ENCODE assay signal across 19 cellular contexts in the genomic region with DNA sequence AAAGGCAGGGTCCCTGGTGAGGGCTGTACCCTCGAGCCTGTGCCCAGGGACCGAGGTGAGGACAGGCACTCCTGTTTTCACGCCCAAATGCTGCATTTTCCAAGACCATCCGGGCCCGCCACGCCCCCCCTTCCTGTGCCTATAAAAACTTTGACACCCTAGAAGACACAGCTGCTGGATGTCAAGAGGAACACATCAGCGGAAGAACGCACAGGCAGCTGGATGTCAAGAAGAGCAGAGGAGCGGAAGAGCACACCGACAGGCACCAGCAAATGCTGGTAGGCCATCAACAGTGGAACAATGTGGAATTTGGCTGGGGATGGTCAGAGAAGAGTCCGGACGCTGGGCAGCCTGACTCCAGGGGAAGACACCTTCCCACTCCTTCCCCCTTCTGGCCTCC. TPM values are rescaled to one million over a fixed set of nuclear protein-coding genes. Genes with fewer than 3 reads are reported as not detected.
A peak's percentile ranks its signal among the peaks of the same experiment; 100 is the strongest.
DNase-seq lines count a peak whose midpoint lies in the region; ATAC-seq and TF ChIP-seq lines count a peak whose summit lies in the region.
"Had no signal": no experiment of that assay in that cellular context is flagged by ENCODE, and none has a peak within 500 bp of the region (broad histone marks: within the 10 kb centered on the region; RNA-seq: fewer than 3 reads in every experiment).

No MANE protein-coding gene starts in this region.

- H3K27me3 ChIP-seq in OCI-LY1 (ENCODE audit: insufficient read depth, low read length) (no peaks in the 10 kb centered on the region), SU-DHL-6 (ENCODE audit: low read length) (no peaks in the 10 kb centered on the region), gastrocnemius medialis (no peaks in the 10 kb centered on the region)
- H3K27me3 ChIP-seq: BE2C; BLaER1 treated with 17β-estradiol and CSF1 and Interleukin-3, amounts not matched to agents 10 nM and 100 nM had no signal

- H3K4me1 ChIP-seq in OCI-LY1 (ENCODE audit: insufficient read depth, low read length, severe bottlenecking), result peaks cover 19% of the 10 kb centered on the region
- peaks cover 8 to 12% of the 10 kb centered on the region in 2 donors for H3K4me1 ChIP-seq in gastrocnemius medialis
- H3K4me1 ChIP-seq: A549, BE2C, Caco-2 had no signal

- H3K27ac ChIP-seq in OCI-LY1 (ENCODE audit: low read depth, low read length, poor library complexity, severe bottlenecking) (peak overlapping the region; percentile 39), SU-DHL-6 (ENCODE audit: low read depth, low read length) (peak overlapping the region; percentile 21; the same call in 1 of the 2 replicates), gastrocnemius medialis (peak overlapping the region; percentile 28 to 41 (median 33))
- H3K27ac ChIP-seq: A549; BLaER1 treated with 17β-estradiol and CSF1 and Interleukin-3, amounts not matched to agents 10 nM and 100 nM had no signal

- TF ChIP-seq CTCF in OCI-LY1 (IDR thresholded peaks at IDR 0.05; ENCODE audit: low read length) (no peak), SU-DHL-6 (IDR thresholded peaks at IDR 0.05; ENCODE audit: insufficient read depth, low read length, poor library complexity, severe bottlenecking) (no peak), neural crest cell (conservative IDR thresholded peaks at IDR 0.05) (no peak), gastrocnemius medialis (IDR thresholded peaks at IDR 0.05 in 4 of 5, conservative IDR thresholded peaks at IDR 0.05 in 1 of 5) (no peak)

- peaks cover 7% of the 10 kb centered on the region for H3K9me3 Mint-ChIP-seq in neural crest cell

- H3K36me3 ChIP-seq in OCI-LY1 (ENCODE audit: insufficient read depth, low read length) (no peaks in the 10 kb centered on the region; the same call in 1 of the 2 replicates), SU-DHL-6 (ENCODE audit: low read length) (no peaks in the 10 kb centered on the region; the same call in 1 of the 2 replicates), gastrocnemius medialis (peaks cover 0 to 13% of the 10 kb centered on the region in 2 donors)
- H3K36me3 ChIP-seq: BE2C had no signal

- no peak overlapping the region for H3K4me3 ChIP-seq in OCI-LY1 (ENCODE audit: low read depth, low read length, poor library complexity, severe bottlenecking)
- H3K4me3 ChIP-seq in SU-DHL-6 (ENCODE audit: insufficient read depth, low read length, poor library complexity, severe bottlenecking), result no peak overlapping the region
- no peak overlapping the region for H3K4me3 ChIP-seq in gastrocnemius medialis
- H3K4me3 ChIP-seq: A549; BLaER1 treated with 17β-estradiol and CSF1 and Interleukin-3, amounts not matched to agents 10 nM and 100 nM; GM23338 had no signal

- H3K36me3 Mint-ChIP-seq in neural crest cell (ENCODE audit: low read depth), result no peaks in the 10 kb centered on the region

- H2AFZ ChIP-seq in OCI-LY1 (ENCODE audit: low read length) (no peak overlapping the region), SU-DHL-6 (ENCODE audit: low read depth, low read length, severe bottlenecking) (no peak overlapping the region)
- H2AFZ ChIP-seq: GM23338 had no signal

- H4K20me1 ChIP-seq in OCI-LY1 (ENCODE audit: insufficient read depth, low read length) (no peaks in the 10 kb centered on the region), SU-DHL-6 (ENCODE audit: low read depth, low read length) (no peaks in the 10 kb centered on the region)
- H4K20me1 ChIP-seq: BLaER1 treated with 17β-estradiol and CSF1 and Interleukin-3, amounts not matched to agents 10 nM and 100 nM had no signal

- intact Hi-C loops in gastrocnemius medialis (cut with DNase I; ENCODE audit: low total_unique reads), result no loop called here

- ATAC-seq in gastrocnemius medialis (no peak), HG03432 (IDR thresholded peaks at IDR 0.05; ENCODE audit: unreplicated experiment) (no peak)
- ATAC-seq: A549, GM23338 had no signal

- DNase-seq in neural crest cell (ENCODE audit: low read depth, low spot score) (no peak), gastrocnemius medialis (no peak), NCI-H524 (lab: John Stamatoyannopoulos, UW) (no peak), NCI-H524 treated with DMSO at 0.1 percent for 48 hours (lab: John Stamatoyannopoulos, UW) (no peak)
- DNase-seq: 8988T; ACHN; AML-193; BE2C; Caco-2; CD4-positive, alpha-beta memory T cell; DMS153; DND-41; H9 had no signal

- H3K79me2 ChIP-seq in OCI-LY1 (ENCODE audit: insufficient read depth, low read length) (no peaks in the 10 kb centered on the region), SU-DHL-6 (ENCODE audit: insufficient read depth, low read length) (no peaks in the 10 kb centered on the region)

- no peaks in the 10 kb centered on the region for H3K4me1 Mint-ChIP-seq in neural crest cell

- H3K9ac ChIP-seq in OCI-LY1 (ENCODE audit: low read length), result no peak overlapping the region
- no peak overlapping the region for H3K9ac ChIP-seq in SU-DHL-6 (ENCODE audit: low read length)
- H3K9ac ChIP-seq: BLaER1 treated with 17β-estradiol and CSF1 and Interleukin-3, amounts not matched to agents 10 nM and 100 nM had no signal

- peaks cover 6% of the 10 kb centered on the region; the same call in 1 of the 2 replicates for H3K9me3 ChIP-seq in OCI-LY1 (ENCODE audit: low read length)
- peaks cover 10% of the 10 kb centered on the region; the same call in 1 of the 2 replicates for H3K9me3 ChIP-seq in SU-DHL-6 (ENCODE audit: insufficient read depth, low read length)
- H3K9me3 ChIP-seq in gastrocnemius medialis, result no peaks in the 10 kb centered on the region
- H3K9me3 ChIP-seq: A549, BE2C, Caco-2 had no signal

- H3K4me2 ChIP-seq in OCI-LY1 (ENCODE audit: low read length), result no peak overlapping the region
- H3K4me2 ChIP-seq in SU-DHL-6 (ENCODE audit: low read depth, low read length, poor library complexity, severe bottlenecking), result no peak overlapping the region
- H3K4me2 ChIP-seq: A549; BLaER1 treated with 17β-estradiol and CSF1 and Interleukin-3, amounts not matched to agents 10 nM and 100 nM; GM23338 had no signal

- no peak overlapping the region for H3K4me3 Mint-ChIP-seq in neural crest cell
- H3K4me3 Mint-ChIP-seq: CD4-positive, alpha-beta memory T cell; GM23338; H9 had no signal

- H3F3A ChIP-seq in OCI-LY1 (ENCODE audit: insufficient read depth, low read length) (no peaks in the 10 kb centered on the region), SU-DHL-6 (ENCODE audit: insufficient read depth) (peaks cover 8% of the 10 kb centered on the region)

- no peaks in the 10 kb centered on the region for H3K27me3 Mint-ChIP-seq in neural crest cell (ENCODE audit: low read depth)
- H3K27me3 Mint-ChIP-seq: CD4-positive, alpha-beta memory T cell had no signal

- no peaks in the 10 kb centered on the region for H3K9me2 ChIP-seq in OCI-LY1 (ENCODE audit: low read depth, low read length)
- no peaks in the 10 kb centered on the region for H3K9me2 ChIP-seq in SU-DHL-6 (replicated peaks; ENCODE audit: insufficient read depth, low read length)

- H3K27ac Mint-ChIP-seq in neural crest cell (ENCODE audit: unreplicated experiment), result peak overlapping the region; percentile 57
- H3K27ac Mint-ChIP-seq: GM23338, H9 had no signal

- in situ Hi-C loops in gastrocnemius medialis (cut with MboI; ENCODE audit: low sequenced_read_pairs in 4 of 4), result loop anchor here in 1 of 4 donors (25.0 kb wide), 1 partner anchor 527 kb away; no protein-coding TSS in a partner anchor

- TF ChIP-seq POLR2A in gastrocnemius medialis (IDR thresholded peaks at IDR 0.05), result no peak

RNA-seq across cellular contexts. Expression of a gene that starts 56.1 kb away (rescaled TPM):
- total RNA-seq in neural crest cell (0.61 and 0.65 TPM in 2 replicates), gastrocnemius medialis (100 to 1,000 TPM in 2 of 4 donors, 10 to 100 TPM in 2; 58.3 to 197 (median 124) TPM)
- total RNA-seq: Caco-2 had no signal

Comparison
In these comparisons a context has a peak if more than half of its experiments do, and no peak if none do; other contexts are left out.
1. RNA of a gene that starts 56.1 kb away (total RNA-seq): 58.3 to 197 TPM in gastrocnemius medialis; 0.61 to 0.65 TPM in neural crest cell; every median in the first group is over 10 times any median in the second.
2. Peak in every context shown above with its lines, with median percentiles within 50 percentile points of each other: H3K27ac ChIP-seq.